ENCODE assay signal across 9 cellular contexts in the genomic region with DNA sequence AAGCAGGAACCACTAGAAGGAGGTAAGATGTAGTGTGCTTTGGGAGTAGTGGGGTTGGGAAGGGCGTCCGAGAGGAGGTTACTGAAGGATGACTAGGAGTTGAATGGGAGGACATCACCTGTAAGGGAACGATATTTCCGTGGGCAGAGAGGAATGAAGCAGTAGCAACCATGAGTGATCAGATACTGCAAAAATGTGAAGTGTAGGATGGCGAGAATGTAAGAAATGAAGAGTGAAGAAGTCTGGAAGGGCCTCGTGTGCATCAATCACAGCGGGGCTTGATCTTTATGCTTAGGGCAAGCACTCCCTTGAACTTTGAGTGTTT. TPM values are rescaled to one million over a fixed set of nuclear protein-coding genes. Genes with fewer than 3 reads are reported as not detected.
DNase-seq lines count a peak whose midpoint lies in the region; TF ChIP-seq lines count a peak whose summit lies in the region.
"Had no signal": no experiment of that assay in that cellular context is flagged by ENCODE, and none has a peak within 500 bp of the region (broad histone marks: within the 10 kb centered on the region; RNA-seq: fewer than 3 reads in every experiment).

No MANE protein-coding gene starts in this region.

- H3K9me3 ChIP-seq in muscle layer of duodenum (ENCODE audit: control insufficient read depth in 1 of 2, low read length in 2 of 2): no peaks in the 10 kb centered on the region

- H3K4me3 Mint-ChIP-seq in osteocyte (ENCODE audit: unreplicated experiment): no peak overlapping the region
- H3K4me3 Mint-ChIP-seq: activated naive CD8-positive, alpha-beta T cell had no signal

- H3K27ac ChIP-seq in C4-2B: peak overlapping the region; percentile 90
- H3K27ac ChIP-seq in caudate nucleus (ENCODE audit: low read depth, low read length): peak overlapping the region; percentile 13
- H3K27ac ChIP-seq in muscle layer of duodenum (ENCODE audit: low read length): peak overlapping the region; percentile 32

- peaks cover 17 to 21% of the 10 kb centered on the region in 2 donors for H3K4me1 ChIP-seq in muscle layer of duodenum (ENCODE audit: control insufficient read depth in 1 of 2, insufficient read depth in 2 of 2, low read length in 2 of 2)

- TF ChIP-seq CTCF in C4-2B (conservative IDR thresholded peaks at IDR 0.05) (no peak), osteocyte (IDR thresholded peaks at IDR 0.05) (no peak)

- no peaks in the 10 kb centered on the region for H3K27me3 ChIP-seq in muscle layer of duodenum (ENCODE audit: low read depth, low read length)

- H3K27ac Mint-ChIP-seq in osteocyte (ENCODE audit: unreplicated experiment): no peak overlapping the region
- H3K27ac Mint-ChIP-seq: activated naive CD8-positive, alpha-beta T cell had no signal

- H3K36me3 ChIP-seq in muscle layer of duodenum (ENCODE audit: control insufficient read depth in 1 of 2, insufficient read depth in 2 of 2, low read length in 2 of 2): no peaks in the 10 kb centered on the region

- no peaks in the 10 kb centered on the region for H3K36me3 Mint-ChIP-seq in osteocyte (ENCODE audit: unreplicated experiment)

- DNase-seq in HK-2 (ENCODE audit: unreplicated experiment): peak; percentile 29
- DNase-seq in caudate nucleus (lab: John Stamatoyannopoulos, UW): peak in 1 of 61 donors; percentile 55
- no peak for DNase-seq in SHP77 treated with DMSO at 0.1 percent for 48 hours (lab: John Stamatoyannopoulos, UW)
- DNase-seq in activated naive CD4-positive, alpha-beta T cell treated with Interleukin-2 at 50 U/mL for 16 hours: no peak
- no peak for DNase-seq in osteocyte (ENCODE audit: extremely low spot score, unreplicated experiment)
- DNase-seq in DMS153 treated with DMSO at 0.1 percent for 48 hours (lab: John Stamatoyannopoulos, UW; ENCODE audit: unreplicated experiment): no peak

- H3K27me3 Mint-ChIP-seq in osteocyte (ENCODE audit: unreplicated experiment): no peaks in the 10 kb centered on the region
- H3K27me3 Mint-ChIP-seq: activated naive CD8-positive, alpha-beta T cell had no signal

- H3K9me3 Mint-ChIP-seq in osteocyte (ENCODE audit: unreplicated experiment): no peaks in the 10 kb centered on the region

- H3K4me3 ChIP-seq in muscle layer of duodenum (ENCODE audit: low read depth in 1 of 2, low read length in 2 of 2): peak overlapping the region; percentile 85 to 100

- H3K4me1 Mint-ChIP-seq in osteocyte (ENCODE audit: unreplicated experiment): peaks cover 44% of the 10 kb centered on the region

RNA-seq across cellular contexts. Expression of a gene that starts 0.6 kb away (rescaled TPM):
- total RNA-seq in osteocyte: 34.9 and 36.9 TPM in 2 replicates

RNA-seq across cellular contexts. Expression of a gene that starts 50.7 kb away (rescaled TPM):
- total RNA-seq in osteocyte: 190 and 195 TPM in 2 replicates

Comparison
In these comparisons a context has a peak if more than half of its experiments do, and no peak if none do; other contexts are left out.
1. H3K27ac ChIP-seq: peak in every context shown above with its lines; median percentile 90 in C4-2B; 32 in muscle layer of duodenum; 13 in caudate nucleus.